In the genomic region with DNA sequence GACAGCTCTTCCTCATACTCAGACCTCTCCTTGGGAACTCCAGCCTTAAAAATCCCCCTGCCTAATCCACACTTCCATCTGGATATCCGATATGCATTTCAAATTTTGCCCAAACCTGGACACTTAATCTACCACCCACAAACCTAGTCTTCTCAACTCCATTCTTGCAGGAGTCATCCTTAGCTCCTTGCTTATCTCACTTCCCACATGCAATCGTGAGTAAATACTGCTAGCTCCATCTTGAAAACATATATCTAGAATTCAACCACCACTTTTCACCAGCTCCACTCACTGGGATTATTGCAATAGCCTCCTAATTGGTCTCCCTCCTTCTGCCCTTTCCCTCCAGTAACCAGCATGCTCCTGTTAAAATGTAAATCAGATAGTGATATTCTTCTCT, we compare ENCODE assay signal across 11 cellular contexts. TPM values are rescaled to one million over a fixed set of nuclear protein-coding genes. Genes with fewer than 3 reads are reported as not detected.
"Had no signal": no experiment of that assay in that cellular context is flagged by ENCODE, and none has a peak within 500 bp of the region (broad histone marks: within the 10 kb centered on the region; RNA-seq: fewer than 3 reads in every experiment).

No MANE protein-coding gene starts in this region.

- DNase-seq: GM23248, GOT3, H7, HCEC 1CT, HFFc6 had no signal

- ATAC-seq: GM23338, HCT116 had no signal

- H3K4me2 ChIP-seq: GM23338 had no signal

- H3K9me3 ChIP-seq: HAP-1 had no signal

- H3K4me3 Mint-ChIP-seq: GM23338, HFFc6 had no signal

- H3K9ac ChIP-seq: GM23248 had no signal

- H3K27ac ChIP-seq: GM23248 had no signal

- H3K9me3 Mint-ChIP-seq: GM23338, HFFc6 had no signal

- H3K27ac Mint-ChIP-seq: GM23338, HFFc6 had no signal

- H3K36me3 ChIP-seq: HAP-1 had no signal

- H3K4me1 ChIP-seq: HAP-1 had no signal

- FAIRE-seq: H1, H54 had no signal

- H2AFZ ChIP-seq: GM23248, GM23338 had no signal

- H3K4me3 ChIP-seq: GM23248, GM23338, HAP-1 had no signal

RNA-seq across cellular contexts. Expression of a gene that starts 2.6 kb away (rescaled TPM):
- total RNA-seq: GM23248, GM23338, H1, H4, H7, HFFc6 had no signal
- polyA plus RNA-seq: GM23248, GM23338, H1 had no signal

RNA-seq across cellular contexts. Expression of a gene that starts 17.8 kb away (rescaled TPM):
- total RNA-seq: GM23248, GM23338, H4, H7, HFFc6 had no signal
- polyA plus RNA-seq: GM23248 had no signal
